25 cellular contexts compared by ENCODE assay signal in genomic region chr10:6259153-6259552, GRCh38.
"Had no signal": no experiment of that assay in that cellular context is flagged by ENCODE, and none has a peak within 500 bp of the region (broad histone marks: within the 10 kb centered on the region; RNA-seq: fewer than 3 reads in every experiment).

No MANE protein-coding gene starts in this region.

- H3K27me3 Mint-ChIP-seq: naive thymus-derived CD4-positive, alpha-beta T cell; natural killer cell treated with Interleukin-12 subunit alpha and Interleukin-12 subunit beta and Interleukin-15 and Interleukin-18, amount 100 ng/mL, for 72 hours had no signal

- H3K4me3 ChIP-seq: left ventricle myocardium inferior, lung, ovary, prostate gland, skin epidermis, stomach, testis, thyroid gland, transverse colon, upper lobe of left lung had no signal

- ATAC-seq: naive thymus-derived CD4-positive, alpha-beta T cell; natural killer cell treated with Interleukin-12 subunit alpha and Interleukin-12 subunit beta and Interleukin-15 and Interleukin-18, amount 100 ng/mL, for 72 hours; right cardiac atrium; sciatic nerve; stimulated activated naive B cell treated with anti-CD40 and anti-IgM and Interleukin-4, amounts not matched to agents 10 μg/mL and 1 μg/mL and 100 μg/mL, for 72 hours; stimulated activated naive CD8-positive, alpha-beta T cell treated with anti-CD3 and anti-CD28 coated beads, Interleukin-15, Interleukin-2, amounts not matched to agents 100 U/mL and 50 U/mL, for 24 hours had no signal

- H3K4me1 ChIP-seq: left ventricle myocardium inferior, testis, thyroid gland, transverse colon had no signal

- H3K4me1 Mint-ChIP-seq: mesothelial cell of epicardium had no signal

- H3K27ac ChIP-seq: left ventricle myocardium inferior, ovary, prostate gland, skin epidermis, stomach, testis, thyroid gland, transverse colon, upper lobe of left lung had no signal

- H3K9me3 ChIP-seq: ovary, prostate gland, stomach, testis, thyroid gland, transverse colon, upper lobe of left lung had no signal

- H3K4me3 Mint-ChIP-seq: mesothelial cell of epicardium; naive thymus-derived CD4-positive, alpha-beta T cell; natural killer cell treated with Interleukin-12 subunit alpha and Interleukin-12 subunit beta and Interleukin-15 and Interleukin-18, amount 100 ng/mL, for 72 hours; stimulated activated naive B cell treated with anti-CD40 and anti-IgM and Interleukin-4, amounts not matched to agents 10 μg/mL and 1 μg/mL and 100 μg/mL, for 72 hours had no signal

- H3K27ac Mint-ChIP-seq: mesothelial cell of epicardium; natural killer cell treated with Interleukin-12 subunit alpha and Interleukin-12 subunit beta and Interleukin-15 and Interleukin-18, amount 100 ng/mL, for 72 hours; stimulated activated naive B cell treated with anti-CD40 and anti-IgM and Interleukin-4, amounts not matched to agents 10 μg/mL and 1 μg/mL and 100 μg/mL, for 72 hours had no signal

- DNase-seq: islet precursor cell; left ventricle myocardium inferior; mesendoderm; naive thymus-derived CD4-positive, alpha-beta T cell; ovary; posterior cingulate gyrus; retina; right cardiac atrium; stimulated activated CD4-positive, alpha-beta T cell treated with anti-CD3 and anti-CD28 coated beads, Interleukin-12 subunit alpha, Interleukin-12 subunit beta, amount 100 ng/mL, for 4 hours; stimulated activated CD4-positive, alpha-beta T cell treated with anti-CD3 and anti-CD28 coated beads, Interleukin-15, amount 100 ng/mL, for 24 hours; stimulated activated CD4-positive, alpha-beta T cell treated with anti-CD3 and anti-CD28 coated beads, Interleukin-2, amount 100 ng/mL, for 24 hours; stimulated activated CD4-positive, alpha-beta T cell treated with anti-CD3 and anti-CD28 coated beads, Interleukin-4, amount 100 ng/mL, for 1 hour; stimulated activated naive B cell treated with anti-CD40 and anti-IgM and Interleukin-4, amounts not matched to agents 10 μg/mL and 1 μg/mL and 100 μg/mL, for 72 hours; stimulated activated naive CD8-positive, alpha-beta T cell treated with anti-CD3 and anti-CD28 coated beads, Interleukin-15, Interleukin-2, amounts not matched to agents 100 U/mL and 50 U/mL, for 24 hours; stomach; testis; thyroid gland; transverse colon; upper lobe of left lung had no signal

- H3K36me3 ChIP-seq: left ventricle myocardium inferior, ovary, prostate gland, stomach, thyroid gland, transverse colon, upper lobe of left lung had no signal

- H3K27me3 ChIP-seq: ovary, stomach, testis, thyroid gland, transverse colon, upper lobe of left lung had no signal
